Comparison of ENCODE assay signal across 20 cellular contexts in the genomic region with DNA sequence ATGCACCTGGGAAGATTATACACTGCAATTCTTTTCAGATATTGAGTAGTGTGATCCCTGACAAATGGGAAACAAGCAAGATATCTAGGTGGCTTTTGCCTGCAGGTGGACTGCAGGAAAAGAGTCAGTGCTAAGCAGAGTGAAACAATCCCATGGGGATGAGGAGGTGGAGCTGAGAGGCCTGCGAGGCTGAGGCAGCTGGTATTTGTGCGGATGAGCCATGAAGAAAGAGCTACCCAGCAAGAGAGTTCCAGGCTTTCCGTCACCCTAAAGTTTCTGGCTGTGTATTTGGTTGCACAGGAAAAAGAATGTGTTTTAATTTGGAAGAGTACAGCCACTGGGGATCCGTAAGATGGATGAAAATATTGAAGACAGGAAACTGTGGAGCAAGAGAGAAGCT.
"Had no signal": no experiment of that assay in that cellular context is flagged by ENCODE, and none has a peak within 500 bp of the region (broad histone marks: within the 10 kb centered on the region; RNA-seq: fewer than 3 reads in every experiment).

No MANE protein-coding gene starts in this region.

- H3K4me2 ChIP-seq: hepatocyte had no signal

- H3K4me3 ChIP-seq: adrenal gland, ascending aorta, hepatocyte, tibial artery had no signal

- H3K27ac ChIP-seq: adrenal gland, ascending aorta, brain microvascular endothelial cell, hepatocyte, parathyroid adenoma, tibial artery had no signal

- H3K79me2 ChIP-seq: hepatocyte, parathyroid adenoma had no signal

- H3K27me3 ChIP-seq: adrenal gland, ascending aorta, brain microvascular endothelial cell, hepatocyte, tibial artery had no signal

- DNase-seq: activated CD4-positive, alpha-beta T cell treated with anti-CD3 and anti-CD28 coated beads, Interleukin-2, amount 50 U/mL, for 4 hours; activated CD8-positive, alpha-beta memory T cell treated with anti-CD3 and anti-CD28 coated beads for 24 hours; activated CD8-positive, alpha-beta memory T cell treated with anti-CD3 and anti-CD28 coated beads, Interleukin-2, amount 50 U/mL, for 4 hours; activated T-cell treated with anti-CD3 and anti-CD28 coated beads, Interleukin-2, amount 50 U/mL, for 24 hours; adrenal gland; brain microvascular endothelial cell; central memory CD4-positive, alpha-beta T cell; dermis blood vessel endothelial cell; effector CD8-positive, alpha-beta T cell; foreskin melanocyte; nucleus accumbens; right cardiac atrium; stimulated activated CD4-positive, alpha-beta T cell treated with anti-CD3 and anti-CD28 coated beads, Interleukin-12 subunit alpha, Interleukin-12 subunit beta, amount 100 ng/mL, for 4 hours; stimulated activated CD4-positive, alpha-beta T cell treated with anti-CD3 and anti-CD28 coated beads, Interleukin-4, amount 100 ng/mL, for 4 hours; stimulated activated naive CD8-positive, alpha-beta T cell treated with anti-CD3 and anti-CD28 coated beads, Interleukin-15, Interleukin-2, amounts not matched to agents 100 U/mL and 50 U/mL, for 24 hours; tibial artery had no signal

- H3K4me1 ChIP-seq: ascending aorta, parathyroid adenoma, tibial artery had no signal

- H3K36me3 ChIP-seq: adrenal gland, ascending aorta, brain microvascular endothelial cell, tibial artery had no signal

- H3K9me3 ChIP-seq: adrenal gland, ascending aorta, tibial artery had no signal

- H3K9ac ChIP-seq: parathyroid adenoma had no signal

- ATAC-seq: activated T-helper 17 cell treated with anti-CD3 and anti-CD28 coated beads, Interleukin-2, amount 50 U/mL, for 72 hours; stimulated activated naive CD8-positive, alpha-beta T cell treated with anti-CD3 and anti-CD28 coated beads, Interleukin-15, Interleukin-2, amounts not matched to agents 100 U/mL and 50 U/mL, for 24 hours had no signal
